Comparison of ENCODE assay signal across 2 cellular contexts in the genomic region with DNA sequence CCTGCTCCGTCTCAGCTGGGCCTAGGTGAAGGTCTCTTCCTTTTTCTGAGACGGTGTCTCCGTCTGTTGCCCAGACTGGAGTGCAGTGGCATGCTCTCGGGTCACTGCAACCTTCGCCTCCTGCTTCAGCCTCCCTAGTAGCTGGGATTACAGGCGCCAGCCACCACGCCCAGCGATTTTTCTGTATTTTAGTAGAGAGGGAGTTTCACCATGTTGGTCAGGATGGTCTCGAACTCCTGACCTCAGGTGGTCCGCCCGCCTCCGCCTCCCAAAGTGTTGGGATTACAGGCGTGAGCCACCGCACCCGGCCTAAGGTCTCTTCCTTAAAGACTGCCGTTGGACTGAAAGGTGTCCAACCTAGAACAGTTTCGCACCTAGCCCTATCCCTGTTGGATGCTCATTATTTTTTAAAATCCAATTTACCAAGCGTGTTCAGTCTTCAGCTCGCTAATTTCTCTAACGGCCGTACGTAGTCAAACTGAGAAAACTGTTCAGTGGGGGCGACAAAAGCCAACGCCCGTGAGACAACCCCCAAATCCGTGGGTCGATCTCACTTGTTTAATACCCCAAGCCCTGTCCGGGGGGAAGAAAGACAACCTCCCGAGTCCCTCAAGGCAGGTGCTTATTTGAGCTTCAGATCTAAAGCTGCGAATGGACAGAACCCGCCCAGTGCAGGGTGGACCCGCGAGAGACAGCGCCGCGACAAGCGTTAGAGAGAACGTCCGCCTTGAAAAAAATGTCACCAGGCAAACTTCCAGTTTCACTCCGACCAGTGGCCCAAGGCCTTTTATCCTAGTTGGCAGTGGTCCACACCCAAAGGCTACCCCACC.
TF ChIP-seq lines count a peak whose summit lies in the region.

No MANE protein-coding gene starts in this region.

TF ChIP-seq in GM23338, 12 proteins besides CTCF, POLR2A, EP300 and RAD21 (continued from another document):
- TF ChIP-seq ZNF331 (CRISPR knock-in tag; IDR thresholded peaks at IDR 0.05; ENCODE audit: low read depth): no peak
- no peak for TF ChIP-seq ZNF114 (CRISPR knock-in tag; IDR thresholded peaks at IDR 0.05)
TF ChIP-seq in GM23338: peak in this region for 0.

TF ChIP-seq in WTC11, 78 proteins besides CTCF, POLR2A, EP300 and RAD21 (continued from another document):
- TF ChIP-seq, protein P1, sequence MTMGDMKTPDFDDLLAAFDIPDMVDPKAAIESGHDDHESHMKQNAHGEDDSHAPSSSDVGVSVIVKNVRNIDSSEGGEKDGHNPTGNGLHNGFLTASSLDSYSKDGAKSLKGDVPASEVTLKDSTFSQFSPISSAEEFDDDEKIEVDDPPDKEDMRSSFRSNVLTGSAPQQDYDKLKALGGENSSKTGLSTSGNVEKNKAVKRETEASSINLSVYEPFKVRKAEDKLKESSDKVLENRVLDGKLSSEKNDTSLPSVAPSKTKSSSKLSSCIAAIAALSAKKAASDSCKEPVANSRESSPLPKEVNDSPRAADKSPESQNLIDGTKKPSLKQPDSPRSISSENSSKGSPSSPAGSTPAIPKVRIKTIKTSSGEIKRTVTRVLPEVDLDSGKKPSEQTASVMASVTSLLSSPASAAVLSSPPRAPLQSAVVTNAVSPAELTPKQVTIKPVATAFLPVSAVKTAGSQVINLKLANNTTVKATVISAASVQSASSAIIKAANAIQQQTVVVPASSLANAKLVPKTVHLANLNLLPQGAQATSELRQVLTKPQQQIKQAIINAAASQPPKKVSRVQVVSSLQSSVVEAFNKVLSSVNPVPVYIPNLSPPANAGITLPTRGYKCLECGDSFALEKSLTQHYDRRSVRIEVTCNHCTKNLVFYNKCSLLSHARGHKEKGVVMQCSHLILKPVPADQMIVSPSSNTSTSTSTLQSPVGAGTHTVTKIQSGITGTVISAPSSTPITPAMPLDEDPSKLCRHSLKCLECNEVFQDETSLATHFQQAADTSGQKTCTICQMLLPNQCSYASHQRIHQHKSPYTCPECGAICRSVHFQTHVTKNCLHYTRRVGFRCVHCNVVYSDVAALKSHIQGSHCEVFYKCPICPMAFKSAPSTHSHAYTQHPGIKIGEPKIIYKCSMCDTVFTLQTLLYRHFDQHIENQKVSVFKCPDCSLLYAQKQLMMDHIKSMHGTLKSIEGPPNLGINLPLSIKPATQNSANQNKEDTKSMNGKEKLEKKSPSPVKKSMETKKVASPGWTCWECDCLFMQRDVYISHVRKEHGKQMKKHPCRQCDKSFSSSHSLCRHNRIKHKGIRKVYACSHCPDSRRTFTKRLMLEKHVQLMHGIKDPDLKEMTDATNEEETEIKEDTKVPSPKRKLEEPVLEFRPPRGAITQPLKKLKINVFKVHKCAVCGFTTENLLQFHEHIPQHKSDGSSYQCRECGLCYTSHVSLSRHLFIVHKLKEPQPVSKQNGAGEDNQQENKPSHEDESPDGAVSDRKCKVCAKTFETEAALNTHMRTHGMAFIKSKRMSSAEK (CRISPR knock-in tag; IDR thresholded peaks at IDR 0.05; ENCODE audit: borderline replicate concordance): no peak
- no peak for TF ChIP-seq ZNF671 (CRISPR knock-in tag; IDR thresholded peaks at IDR 0.05)
- no peak for TF ChIP-seq JAZF1 (CRISPR knock-in tag; IDR thresholded peaks at IDR 0.05)
- TF ChIP-seq, protein P2, sequence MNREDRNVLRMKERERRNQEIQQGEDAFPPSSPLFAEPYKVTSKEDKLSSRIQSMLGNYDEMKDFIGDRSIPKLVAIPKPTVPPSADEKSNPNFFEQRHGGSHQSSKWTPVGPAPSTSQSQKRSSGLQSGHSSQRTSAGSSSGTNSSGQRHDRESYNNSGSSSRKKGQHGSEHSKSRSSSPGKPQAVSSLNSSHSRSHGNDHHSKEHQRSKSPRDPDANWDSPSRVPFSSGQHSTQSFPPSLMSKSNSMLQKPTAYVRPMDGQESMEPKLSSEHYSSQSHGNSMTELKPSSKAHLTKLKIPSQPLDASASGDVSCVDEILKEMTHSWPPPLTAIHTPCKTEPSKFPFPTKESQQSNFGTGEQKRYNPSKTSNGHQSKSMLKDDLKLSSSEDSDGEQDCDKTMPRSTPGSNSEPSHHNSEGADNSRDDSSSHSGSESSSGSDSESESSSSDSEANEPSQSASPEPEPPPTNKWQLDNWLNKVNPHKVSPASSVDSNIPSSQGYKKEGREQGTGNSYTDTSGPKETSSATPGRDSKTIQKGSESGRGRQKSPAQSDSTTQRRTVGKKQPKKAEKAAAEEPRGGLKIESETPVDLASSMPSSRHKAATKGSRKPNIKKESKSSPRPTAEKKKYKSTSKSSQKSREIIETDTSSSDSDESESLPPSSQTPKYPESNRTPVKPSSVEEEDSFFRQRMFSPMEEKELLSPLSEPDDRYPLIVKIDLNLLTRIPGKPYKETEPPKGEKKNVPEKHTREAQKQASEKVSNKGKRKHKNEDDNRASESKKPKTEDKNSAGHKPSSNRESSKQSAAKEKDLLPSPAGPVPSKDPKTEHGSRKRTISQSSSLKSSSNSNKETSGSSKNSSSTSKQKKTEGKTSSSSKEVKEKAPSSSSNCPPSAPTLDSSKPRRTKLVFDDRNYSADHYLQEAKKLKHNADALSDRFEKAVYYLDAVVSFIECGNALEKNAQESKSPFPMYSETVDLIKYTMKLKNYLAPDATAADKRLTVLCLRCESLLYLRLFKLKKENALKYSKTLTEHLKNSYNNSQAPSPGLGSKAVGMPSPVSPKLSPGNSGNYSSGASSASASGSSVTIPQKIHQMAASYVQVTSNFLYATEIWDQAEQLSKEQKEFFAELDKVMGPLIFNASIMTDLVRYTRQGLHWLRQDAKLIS (CRISPR knock-in tag; IDR thresholded peaks at IDR 0.05; ENCODE audit: borderline replicate concordance): no peak
- no peak for TF ChIP-seq ZMAT4 (CRISPR knock-in tag; IDR thresholded peaks at IDR 0.05)
- TF ChIP-seq, protein P3, sequence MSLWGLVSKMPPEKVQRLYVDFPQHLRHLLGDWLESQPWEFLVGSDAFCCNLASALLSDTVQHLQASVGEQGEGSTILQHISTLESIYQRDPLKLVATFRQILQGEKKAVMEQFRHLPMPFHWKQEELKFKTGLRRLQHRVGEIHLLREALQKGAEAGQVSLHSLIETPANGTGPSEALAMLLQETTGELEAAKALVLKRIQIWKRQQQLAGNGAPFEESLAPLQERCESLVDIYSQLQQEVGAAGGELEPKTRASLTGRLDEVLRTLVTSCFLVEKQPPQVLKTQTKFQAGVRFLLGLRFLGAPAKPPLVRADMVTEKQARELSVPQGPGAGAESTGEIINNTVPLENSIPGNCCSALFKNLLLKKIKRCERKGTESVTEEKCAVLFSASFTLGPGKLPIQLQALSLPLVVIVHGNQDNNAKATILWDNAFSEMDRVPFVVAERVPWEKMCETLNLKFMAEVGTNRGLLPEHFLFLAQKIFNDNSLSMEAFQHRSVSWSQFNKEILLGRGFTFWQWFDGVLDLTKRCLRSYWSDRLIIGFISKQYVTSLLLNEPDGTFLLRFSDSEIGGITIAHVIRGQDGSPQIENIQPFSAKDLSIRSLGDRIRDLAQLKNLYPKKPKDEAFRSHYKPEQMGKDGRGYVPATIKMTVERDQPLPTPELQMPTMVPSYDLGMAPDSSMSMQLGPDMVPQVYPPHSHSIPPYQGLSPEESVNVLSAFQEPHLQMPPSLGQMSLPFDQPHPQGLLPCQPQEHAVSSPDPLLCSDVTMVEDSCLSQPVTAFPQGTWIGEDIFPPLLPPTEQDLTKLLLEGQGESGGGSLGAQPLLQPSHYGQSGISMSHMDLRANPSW (CRISPR knock-in tag; conservative IDR thresholded peaks at IDR 0.05; ENCODE audit: low read depth): no peak
- no peak for TF ChIP-seq HMGXB4 (CRISPR knock-in tag; IDR thresholded peaks at IDR 0.05)
